Comparison of ENCODE assay signal across 9 cellular contexts in the genomic region with DNA sequence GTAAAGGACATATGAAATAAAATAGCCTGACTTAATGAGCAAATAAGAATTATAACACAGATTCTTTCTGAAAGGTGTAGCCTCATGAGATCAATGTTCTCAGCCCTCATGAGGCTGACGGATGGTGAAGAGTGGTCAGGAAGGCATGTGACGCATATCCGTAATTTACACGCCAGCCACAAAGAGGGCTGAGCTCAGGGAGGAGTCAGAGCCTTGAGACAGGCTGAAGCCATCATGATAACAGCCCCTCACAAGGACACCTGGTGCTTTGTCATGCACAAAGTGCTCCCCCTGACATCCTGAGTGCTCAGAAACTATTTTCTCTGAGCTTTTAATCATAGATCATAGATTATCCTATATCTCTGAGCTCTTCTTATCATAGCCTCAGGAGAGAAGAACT.
DNase-seq lines count a peak whose midpoint lies in the region; ATAC-seq and TF ChIP-seq lines count a peak whose summit lies in the region.
"Had no signal": no experiment of that assay in that cellular context is flagged by ENCODE, and none has a peak within 500 bp of the region (broad histone marks: within the 10 kb centered on the region; RNA-seq: fewer than 3 reads in every experiment).

No MANE protein-coding gene starts in this region.

- TF ChIP-seq CTCF in left lung (IDR thresholded peaks at IDR 0.05) (no peak), testis (IDR thresholded peaks at IDR 0.05) (no peak)

- peak overlapping the region; percentile 53 to 91 for H3K27ac ChIP-seq in left lung
- no peak overlapping the region for H3K27ac ChIP-seq in testis
- H3K27ac ChIP-seq: A549 had no signal

- no peaks in the 10 kb centered on the region for H3K36me3 ChIP-seq in left lung
- no peaks in the 10 kb centered on the region for H3K36me3 ChIP-seq in testis (ENCODE audit: low read depth, missing control alignments)

- no peak for TF ChIP-seq POLR2A in testis (IDR thresholded peaks at IDR 0.05)

- peaks cover 4 to 80% of the 10 kb centered on the region in 2 donors for H3K4me1 ChIP-seq in left lung
- H3K4me1 ChIP-seq in testis: no peaks in the 10 kb centered on the region
- H3K4me1 ChIP-seq: A549 had no signal

- H3K4me3 ChIP-seq in left lung: no peak overlapping the region
- H3K4me3 ChIP-seq in testis: no peak overlapping the region
- H3K4me3 ChIP-seq: A549 had no signal

- ATAC-seq in left lung (peak; percentile 65), GM21367 (IDR thresholded peaks at IDR 0.05; ENCODE audit: unreplicated experiment) (no peak)
- ATAC-seq: A549 had no signal

- H3K9me3 ChIP-seq in left lung (no peaks in the 10 kb centered on the region), testis (no peaks in the 10 kb centered on the region)
- H3K9me3 ChIP-seq: A549 had no signal

- 84 to 87% methylated on average over 4 of the region's 4 CpGs for WGBS in testis, 2 donors

- H3K27me3 ChIP-seq in left lung (no peaks in the 10 kb centered on the region), testis (no peaks in the 10 kb centered on the region)

- intact Hi-C loops in left lung (cut with DNase I) (no loop called here), testis (cut with DNase I; ENCODE audit: low total_unique reads) (no loop called here), posterior cingulate gyrus (cut with DNase I) (no loop called here)

- DNase-seq in activated CD8-positive, alpha-beta memory T cell treated with anti-CD3 and anti-CD28 coated beads for 1 hour (ENCODE audit: extremely low read depth in 1 of 2, low read depth in 1 of 2): peak; percentile 41 to 51
- no peak for DNase-seq in activated CD8-positive, alpha-beta memory T cell treated with anti-CD3 and anti-CD28 coated beads for 24 hours
- DNase-seq in activated CD8-positive, alpha-beta memory T cell treated with anti-CD3 and anti-CD28 coated beads, Interleukin-2, amount 50 U/mL, for 24 hours (ENCODE audit: extremely low read depth): peak; percentile 41
- DNase-seq in left lung (peak in 1 of 2 donors; percentile 65), testis (peak; percentile 48), posterior cingulate gyrus (no peak), DMS153 (lab: John Stamatoyannopoulos, UW) (no peak)

Comparison
In these comparisons a context has a peak if more than half of its experiments do, and no peak if none do; other contexts are left out.
1. DNase-seq: peak in activated CD8-positive, alpha-beta memory T cell treated with anti-CD3 and anti-CD28 coated beads for 1 hour (2 of 2), activated CD8-positive, alpha-beta memory T cell treated with anti-CD3 and anti-CD28 coated beads, Interleukin-2, amount 50 U/mL, for 24 hours (single experiment) and testis (single experiment); none in activated CD8-positive, alpha-beta memory T cell treated with anti-CD3 and anti-CD28 coated beads for 24 hours (single experiment), posterior cingulate gyrus (0 of 10) and DMS153 (single experiment).
2. H3K27ac ChIP-seq: peak in left lung (2 of 2); none in testis (0 of 2).